19 cellular contexts compared by ENCODE assay signal in genomic region chrX:20969565-20969964, GRCh38.
DNase-seq lines count a peak whose midpoint lies in the region; ATAC-seq, FAIRE-seq and TF ChIP-seq lines count a peak whose summit lies in the region.
"Had no signal": no experiment of that assay in that cellular context is flagged by ENCODE, and none has a peak within 500 bp of the region (broad histone marks: within the 10 kb centered on the region; RNA-seq: fewer than 3 reads in every experiment).

No MANE protein-coding gene starts in this region.

- DNase-seq in AG10803 (ENCODE audit: low read depth) (peak; percentile 11), PC-3 (no peak), left colon (no peak), pancreas (no peak), NOMO-1 treated with dmso at 0.1 percent for 144 hours (lab: John Stamatoyannopoulos, UW; ENCODE audit: unreplicated experiment) (no peak), HUDEP-2 (lab: John Stamatoyannopoulos, UW; ENCODE audit: unreplicated experiment in 76 of 76) (no peak)
- DNase-seq in NK-92 treated with Interleukin-12 subunit alpha and Interleukin-12 subunit beta, amount 100 ng/mL, for 24 hours (lab: John Stamatoyannopoulos, UW): no peak
- DNase-seq: CD8-positive, alpha-beta T cell; DMS79 treated with DMSO at 0.1 percent for 48 hours; GOT3; H7; HFFc6 had no signal

- H3K9me2 ChIP-seq in PC-3 (replicated peaks; ENCODE audit: low read length): no peaks in the 10 kb centered on the region

- FAIRE-seq in pancreas (lab: Jason Lieb, UNC): peak; percentile 23
- FAIRE-seq: GM12878, GM19239 had no signal

- H3K27ac ChIP-seq in PC-3 (ENCODE audit: low read length): peak overlapping the region; percentile 8; the same call in 1 of the 2 replicates
- no peak overlapping the region for H3K27ac ChIP-seq in pancreas
- H3K27ac ChIP-seq: 22Rv1, A549, BLaER1 had no signal

- 25 to 26% methylated on average over 1 of the region's 1 CpG for WGBS in pancreas, 2 donors

- no peaks in the 10 kb centered on the region for H3K79me2 ChIP-seq in PC-3 (ENCODE audit: low read length)

- H3K9ac ChIP-seq in PC-3 (ENCODE audit: low read length): no peak overlapping the region
- H3K9ac ChIP-seq: BLaER1 had no signal

- intact Hi-C loops in PC-3 (cut with micrococcal nuclease) (no loop called here), left colon (cut with DNase I, micrococcal nuclease) (no loop called here), pancreas (cut with DNase I) (no loop called here)

- no TSS peak for BruUV-seq in PC-3 (replicated peaks; lab: Mats Ljungman, UMichigan)

- H3K4me2 ChIP-seq in PC-3 (ENCODE audit: low read length): 0 out of 2 replicates have a peak overlapping the region, but pooled peaks have one; percentile 17
- H3K4me2 ChIP-seq: A549, BLaER1 had no signal

- H3K4me1 ChIP-seq in PC-3 (ENCODE audit: insufficient read depth, low read length) (peaks cover 27% of the 10 kb centered on the region), pancreas (no peaks in the 10 kb centered on the region)
- H3K4me1 ChIP-seq: BLaER1 had no signal

- H3K9me3 ChIP-seq in PC-3 (ENCODE audit: low read length) (no peaks in the 10 kb centered on the region), pancreas (no peaks in the 10 kb centered on the region)
- H3K9me3 ChIP-seq: A549, BLaER1 had no signal

- no peaks in the 10 kb centered on the region for H3F3A ChIP-seq in PC-3 (ENCODE audit: low read length, unreplicated experiment)

- TF ChIP-seq CTCF in AG10803 (conservative IDR thresholded peaks at IDR 0.05; ENCODE audit: low read length): no peak
- no peak for TF ChIP-seq CTCF in PC-3 (conservative IDR thresholded peaks at IDR 0.05; ENCODE audit: low read depth, low read length)
- TF ChIP-seq CTCF in pancreas (IDR thresholded peaks at IDR 0.05): no peak

- no peaks in the 10 kb centered on the region for H3K27me3 ChIP-seq in PC-3 (ENCODE audit: low read length)
- H3K27me3 ChIP-seq in pancreas: no peaks in the 10 kb centered on the region
- H3K27me3 ChIP-seq: BLaER1 had no signal

- H3K36me3 ChIP-seq in PC-3 (ENCODE audit: low read depth, low read length) (no peaks in the 10 kb centered on the region), pancreas (no peaks in the 10 kb centered on the region)
- H3K36me3 ChIP-seq: BLaER1 had no signal

- ATAC-seq in PC-3: no peak
- peak; percentile 33 for ATAC-seq in left colon
- ATAC-seq in pancreas: no peak
- no peak for ATAC-seq in HG03097 (IDR thresholded peaks at IDR 0.05; ENCODE audit: low FRiP score, unreplicated experiment)
- ATAC-seq: A549; CD8-positive, alpha-beta T cell; GM12878; HCT116 had no signal

- no peaks in the 10 kb centered on the region for H4K20me1 ChIP-seq in PC-3 (ENCODE audit: low read length)
- H4K20me1 ChIP-seq: BLaER1 had no signal

- H3K4me3 ChIP-seq in AG10803 (ENCODE audit: low read length) (no peak overlapping the region), PC-3 (ENCODE audit: low read length) (no peak overlapping the region), pancreas (no peak overlapping the region)
- H3K4me3 ChIP-seq: A549, BLaER1, GM12878 had no signal

- POLR2A ChIA-PET in PC-3 (lab: Charles Lee; ENCODE audit: unreplicated experiment): no interaction called here

- H2AFZ ChIP-seq in PC-3 (ENCODE audit: low read length): no peak overlapping the region

- CTCF ChIA-PET in PC-3 (lab: Charles Lee): no interaction called here
